17 cellular contexts compared by ENCODE assay signal in the genomic region with DNA sequence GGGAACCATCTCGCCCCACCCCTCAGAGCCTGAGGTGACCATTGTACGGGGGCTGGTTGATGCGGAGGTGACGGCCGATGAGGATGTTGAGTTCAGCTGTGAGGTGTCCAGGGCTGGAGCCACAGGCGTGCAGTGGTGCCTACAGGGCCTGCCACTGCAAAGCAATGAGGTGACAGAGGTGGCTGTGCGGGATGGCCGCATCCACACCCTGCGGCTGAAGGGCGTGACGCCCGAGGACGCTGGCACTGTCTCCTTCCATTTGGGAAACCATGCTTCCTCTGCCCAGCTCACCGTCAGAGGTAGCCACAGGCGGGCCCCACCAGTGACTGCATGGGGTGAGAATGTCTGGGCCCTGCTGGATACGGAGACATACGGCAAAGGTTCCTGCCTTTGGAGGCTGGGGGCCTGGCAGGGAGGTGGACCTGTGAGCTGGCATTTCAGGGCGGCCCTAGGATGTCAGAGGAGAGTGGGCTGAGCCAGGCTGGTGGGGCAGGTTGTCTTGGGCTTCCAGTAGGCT.
"Had no signal": no experiment of that assay in that cellular context is flagged by ENCODE, and none has a peak within 500 bp of the region (broad histone marks: within the 10 kb centered on the region; RNA-seq: fewer than 3 reads in every experiment).

No MANE protein-coding gene starts in this region.

- H3K27me3 Mint-ChIP-seq: naive B cell had no signal

- H3K9me3 ChIP-seq: adrenal gland, SJCRH30 had no signal

- H3K4me3 Mint-ChIP-seq: memory B cell, naive B cell had no signal

- H3K4me3 ChIP-seq: adrenal gland, esophagus muscularis mucosa, mucosa of descending colon, SJCRH30, tibial nerve had no signal

- H3K27me3 ChIP-seq: adrenal gland, SJCRH30, tibial nerve had no signal

- H3K27ac Mint-ChIP-seq: memory B cell, naive B cell had no signal

- H3K4me1 ChIP-seq: adrenal gland, esophagus muscularis mucosa, SJCRH30, tibial nerve had no signal

- H3K4me1 Mint-ChIP-seq: memory B cell, naive B cell had no signal

- DNase-seq: activated CD4-positive, alpha-beta T cell treated with anti-CD3 and anti-CD28 coated beads for 1 hour; activated CD4-positive, alpha-beta T cell treated with anti-CD3 and anti-CD28 coated beads, Interleukin-2, amount 50 U/mL, for 4 hours; dermis blood vessel endothelial cell; effector memory CD4-positive, alpha-beta T cell; mucosa of descending colon; naive B cell; retina; stimulated activated CD4-positive, alpha-beta T cell treated with anti-CD3 and anti-CD28 coated beads, Interleukin-12 subunit alpha, Interleukin-12 subunit beta, amount 100 ng/mL, for 4 hours; stimulated activated CD4-positive, alpha-beta T cell treated with anti-CD3 and anti-CD28 coated beads, Interleukin-1b, Interleukin-23, amount 100 ng/mL, for 48 hours; stimulated activated naive CD8-positive, alpha-beta T cell treated with anti-CD3 and anti-CD28 coated beads, Interleukin-15, Interleukin-2, amounts not matched to agents 100 U/mL and 50 U/mL, for 24 hours; T1000 had no signal

- H3K27ac ChIP-seq: adrenal gland, esophagus muscularis mucosa, SJCRH30, tibial nerve had no signal

- H3K36me3 ChIP-seq: adrenal gland, SJCRH30 had no signal

- ATAC-seq: activated naive CD4-positive, alpha-beta T cell treated with anti-CD3 and anti-CD28 coated beads, Interleukin-2, amount 50 U/mL, for 72 hours; mucosa of descending colon; stimulated activated naive CD8-positive, alpha-beta T cell treated with anti-CD3 and anti-CD28 coated beads, Interleukin-15, Interleukin-2, amounts not matched to agents 100 U/mL and 50 U/mL, for 24 hours had no signal
